In genomic region chr7:155587486-155587885, GRCh38 we compare ENCODE assay signal across 1 cellular context.
A peak's percentile ranks its signal among the peaks of the same experiment; 100 is the strongest.
TF ChIP-seq lines count a peak whose summit lies in the region.

No MANE protein-coding gene starts in this region.

TF ChIP-seq in HepG2, 621 proteins besides CTCF, POLR2A, EP300 and RAD21:
- TF ChIP-seq SRF (IDR thresholded peaks at IDR 0.05; ENCODE audit: low read depth, low read length) (0 out of 2 replicates have a peak, but pooled peaks have one; percentile 16), ARNT (IDR thresholded peaks at IDR 0.05) (no peak), ZSCAN31 (CRISPR knock-in tag; IDR thresholded peaks at IDR 0.05; ENCODE audit: low read depth) (no peak), IKZF1 (IDR thresholded peaks at IDR 0.05) (no peak)
